Comparison of ENCODE assay signal across 18 cellular contexts in genomic region chr16:10911267-10911666, GRCh38. TPM values are rescaled to one million over a fixed set of nuclear protein-coding genes. Genes with fewer than 3 reads are reported as not detected.
A peak's percentile ranks its signal among the peaks of the same experiment; 100 is the strongest.
DNase-seq lines count a peak whose midpoint lies in the region; ATAC-seq and TF ChIP-seq lines count a peak whose summit lies in the region.
"Had no signal": no experiment of that assay in that cellular context is flagged by ENCODE, and none has a peak within 500 bp of the region (broad histone marks: within the 10 kb centered on the region; RNA-seq: fewer than 3 reads in every experiment).

No MANE protein-coding gene starts in this region.

- peaks cover 83% of the 10 kb centered on the region for H4K20me1 ChIP-seq in BLaER1

- H3K27ac ChIP-seq in BLaER1 = peak overlapping the region; percentile 91
- H3K27ac ChIP-seq: SJCRH30 had no signal

- peaks cover 81% of the 10 kb centered on the region for H3K36me3 ChIP-seq in BLaER1
- H3K36me3 ChIP-seq: MG63, SJCRH30 had no signal

- TF ChIP-seq CTCF in CD14-positive monocyte (IDR thresholded peaks at IDR 0.05) = no peak

- no peak overlapping the region for H3K4me3 ChIP-seq in BLaER1
- H3K4me3 ChIP-seq: MG63, SJCRH30 had no signal

- no peak for DNase-seq in CD14-positive monocyte (ENCODE audit: low spot score)
- DNase-seq in T-helper 17 cell = no peak
- no peak for DNase-seq in memory B cell (ENCODE audit: low spot score in 2 of 2)
- DNase-seq in central memory CD4-positive, alpha-beta T cell = no peak
- DNase-seq in Ammon's horn (ENCODE audit: low spot score) = no peak
- DNase-seq: IMR-90, Kasumi-1, MG63, NCI-H1417, NCI-H1694 treated with DMSO at 0.1 percent for 48 hours, NCI-H2081 treated with DMSO at 0.1 percent for 48 hours, NCI-H2171 treated with DMSO at 0.1 percent for 48 hours, NCI-H524 treated with DMSO at 0.1 percent for 48 hours, NCI-H82, SJCRH30 had no signal

- H3K36me3 Mint-ChIP-seq in CD14-positive monocyte (peaks cover 81 to 94% of the 10 kb centered on the region in 2 donors), T-helper 17 cell (ENCODE audit: low read depth) (peaks cover 2% of the 10 kb centered on the region), memory B cell (peaks cover 42% of the 10 kb centered on the region)

- H3K9me3 Mint-ChIP-seq in CD14-positive monocyte (no peaks in the 10 kb centered on the region), memory B cell (no peaks in the 10 kb centered on the region)

- H3K9ac ChIP-seq in BLaER1 = no peak overlapping the region; the same call in 1 of the 2 replicates

- H3K27ac Mint-ChIP-seq in CD14-positive monocyte = peak overlapping the region in 5 of 7 donors; percentile 4 to 88 (median 38)
- H3K27ac Mint-ChIP-seq in T-helper 17 cell = no peak overlapping the region
- H3K27ac Mint-ChIP-seq in memory B cell = peak overlapping the region; percentile 88

- H3K4me2 ChIP-seq in BLaER1 = peak overlapping the region; percentile 80

- H3K27me3 Mint-ChIP-seq in CD14-positive monocyte (ENCODE audit: low read depth in 3 of 3) (no peaks in the 10 kb centered on the region), T-helper 17 cell (no peaks in the 10 kb centered on the region), memory B cell (no peaks in the 10 kb centered on the region)

- no peak for ATAC-seq in T-helper 17 cell
- no peak for ATAC-seq in memory B cell (ENCODE audit: low read depth)
- ATAC-seq in GM18868 (IDR thresholded peaks at IDR 0.05; ENCODE audit: unreplicated experiment) = no peak
- ATAC-seq: HCT116 had no signal

- H3K4me1 Mint-ChIP-seq in CD14-positive monocyte = peaks cover 4% of the 10 kb centered on the region
- H3K4me1 Mint-ChIP-seq in T-helper 17 cell = no peaks in the 10 kb centered on the region
- peaks cover 45% of the 10 kb centered on the region for H3K4me1 Mint-ChIP-seq in memory B cell

- H3K9me3 ChIP-seq in BLaER1 = peaks cover 11% of the 10 kb centered on the region; the same call in 1 of the 2 replicates
- no peaks in the 10 kb centered on the region for H3K9me3 ChIP-seq in T-helper 17 cell (ENCODE audit: control insufficient read depth, low read length, poor library complexity, severe bottlenecking)
- H3K9me3 ChIP-seq: MG63, SJCRH30 had no signal

- H3K27me3 ChIP-seq in BLaER1 = no peaks in the 10 kb centered on the region
- H3K27me3 ChIP-seq: MG63 had no signal

- peaks cover 84% of the 10 kb centered on the region for H3K4me1 ChIP-seq in BLaER1
- H3K4me1 ChIP-seq: SJCRH30 had no signal

- intact Hi-C loops in CD14-positive monocyte (cut with micrococcal nuclease) = no loop called here

- H3K4me3 Mint-ChIP-seq in CD14-positive monocyte (no peak overlapping the region), T-helper 17 cell (peak overlapping the region; percentile 41), memory B cell (peak overlapping the region; percentile 11)

RNA-seq across cellular contexts. Expression of gene DEXI, which starts 31.0 kb away (rescaled TPM):
- polyA plus RNA-seq in CD14-positive monocyte = 10 to 100 TPM in 1 of 2 donors, 1 to 10 TPM in 1; 6.8 to 10.8 TPM
- 10 to 100 TPM; 14.2 to 15.1 TPM for total RNA-seq in T-helper 17 cell

RNA-seq across cellular contexts. Expression of gene CLEC16A, which starts 33.1 kb away (rescaled TPM):
- polyA plus RNA-seq in CD14-positive monocyte = 1 to 10 TPM; 3.4 to 5.8 TPM
- total RNA-seq in T-helper 17 cell = 10 to 100 TPM; 31.1 to 32.0 TPM

RNA-seq across cellular contexts. Expression of gene CIITA, which starts 34.3 kb away (rescaled TPM):
- polyA plus RNA-seq in CD14-positive monocyte = 10 to 100 TPM; 15.6 to 22.1 TPM
- 10 to 100 TPM in 1 of 2 donors, 1 to 10 TPM in 1; 9.7 to 25.3 TPM for total RNA-seq in T-helper 17 cell
- total RNA-seq: IMR-90 had no signal

Comparison
In these comparisons a context has a peak if more than half of its experiments do, and no peak if none do; other contexts are left out.
1. H3K4me3 Mint-ChIP-seq: peak in T-helper 17 cell (single experiment) and memory B cell (single experiment); none in CD14-positive monocyte (0 of 2).